14 cellular contexts compared by ENCODE assay signal in genomic region chr4:89305028-89305427, GRCh38. TPM values are rescaled to one million over a fixed set of nuclear protein-coding genes. Genes with fewer than 3 reads are reported as not detected.
DNase-seq lines count a peak whose midpoint lies in the region; ATAC-seq and TF ChIP-seq lines count a peak whose summit lies in the region.
"Had no signal": no experiment of that assay in that cellular context is flagged by ENCODE, and none has a peak within 500 bp of the region (broad histone marks: within the 10 kb centered on the region; RNA-seq: fewer than 3 reads in every experiment).

No MANE protein-coding gene starts in this region.

- peak overlapping the region; percentile 77 for H3K4me3 Mint-ChIP-seq in activated CD4-positive, alpha-beta T cell treated with anti-CD3 and anti-CD28 coated beads for 36 hours
- H3K4me3 Mint-ChIP-seq in brain = peak overlapping the region; percentile 10 to 86 (median 73)
- H3K4me3 Mint-ChIP-seq: mesothelial cell of epicardium had no signal

- POLR2A ChIA-PET in activated CD4-positive, alpha-beta T cell treated with anti-CD3 and anti-CD28 coated beads for 36 hours (lab: Charles Lee) = interaction anchor here (1.2 kb wide), 1 partner anchor 10 kb away, joined by 4 read pairs; no protein-coding TSS in a partner anchor

- no peak for DNase-seq in activated CD4-positive, alpha-beta T cell treated with anti-CD3 and anti-CD28 coated beads for 36 hours
- no peak for DNase-seq in activated CD4-positive, alpha-beta T cell treated with anti-CD3 and anti-CD28 coated beads for 48 hours
- DNase-seq in NCI-H2029 (lab: John Stamatoyannopoulos, UW) (peak; percentile 41), psoas muscle (no peak), AG08395 (ENCODE audit: low spot score) (no peak), dermis blood vessel endothelial cell (no peak)
- DNase-seq: DMS53, NCI-H1436, NCI-H774, retina, SW 1271 had no signal

- H3K4me1 Mint-ChIP-seq in activated CD4-positive, alpha-beta T cell treated with anti-CD3 and anti-CD28 coated beads for 36 hours = peaks cover 72% of the 10 kb centered on the region
- H3K4me1 Mint-ChIP-seq in brain = peaks cover 43% of the 10 kb centered on the region

- intact Hi-C loops in activated CD4-positive, alpha-beta T cell treated with anti-CD3 and anti-CD28 coated beads for 36 hours (cut with DNase I, micrococcal nuclease) = loop anchor here (5.0 kb wide), 3 partner anchors 127 to 193 kb away; partner anchors contain the start of gene TIGD2 (in 1 of the 2)
- intact Hi-C loops in psoas muscle (cut with DNase I) = no loop called here

- peak overlapping the region; percentile 93 for H3K27ac Mint-ChIP-seq in activated CD4-positive, alpha-beta T cell treated with anti-CD3 and anti-CD28 coated beads for 36 hours
- peak overlapping the region in 3 of 5 experiments; percentile 12 to 36 (median 21) for H3K27ac Mint-ChIP-seq in brain
- H3K27ac Mint-ChIP-seq: mesothelial cell of epicardium had no signal

- no peaks in the 10 kb centered on the region for H3K36me3 ChIP-seq in psoas muscle (ENCODE audit: insufficient read depth in 1 of 2, low read depth in 1 of 2)

- H3K36me3 Mint-ChIP-seq in activated CD4-positive, alpha-beta T cell treated with anti-CD3 and anti-CD28 coated beads for 36 hours (ENCODE audit: low read depth) = no peaks in the 10 kb centered on the region
- no peaks in the 10 kb centered on the region for H3K36me3 Mint-ChIP-seq in brain
- H3K36me3 Mint-ChIP-seq: mesothelial cell of epicardium had no signal

- no peaks in the 10 kb centered on the region for H3K9me3 ChIP-seq in psoas muscle

- H3K4me3 ChIP-seq in psoas muscle = peak overlapping the region; percentile 68

- no peaks in the 10 kb centered on the region for H3K4me1 ChIP-seq in psoas muscle

- no peaks in the 10 kb centered on the region for H3K9me3 Mint-ChIP-seq in activated CD4-positive, alpha-beta T cell treated with anti-CD3 and anti-CD28 coated beads for 36 hours (ENCODE audit: low read depth)
- no peaks in the 10 kb centered on the region for H3K9me3 Mint-ChIP-seq in brain
- H3K9me3 Mint-ChIP-seq: mesothelial cell of epicardium had no signal

- H3K27ac ChIP-seq in psoas muscle = no peak overlapping the region

- peaks cover 0 to 26% (median 4%) of the 10 kb centered on the region in 3 donors for H3K27me3 ChIP-seq in psoas muscle (ENCODE audit: insufficient read depth in 3 of 3, low read length in 2 of 3)

- WGBS in psoas muscle, 3 donors = 74 to 81% (median 75%) methylated on average over 3 of the region's 3 CpGs

- TF ChIP-seq CTCF in brain (conservative IDR thresholded peaks at IDR 0.05) (no peak), psoas muscle (IDR thresholded peaks at IDR 0.05) (no peak)

- no peak for ATAC-seq in activated CD4-positive, alpha-beta T cell treated with anti-CD3 and anti-CD28 coated beads for 36 hours
- ATAC-seq in psoas muscle (no peak), HG03095 (IDR thresholded peaks at IDR 0.05; ENCODE audit: unreplicated experiment) (no peak)

- CTCF ChIA-PET in activated CD4-positive, alpha-beta T cell treated with anti-CD3 and anti-CD28 coated beads for 36 hours (lab: Charles Lee) = interaction anchor here (0.8 to 2.3 kb wide), 4 partner anchors 10 to 79 kb away, joined by 3 to 10 read pairs (median 4); no protein-coding TSS in a partner anchor

- no peaks in the 10 kb centered on the region for H3K27me3 Mint-ChIP-seq in activated CD4-positive, alpha-beta T cell treated with anti-CD3 and anti-CD28 coated beads for 36 hours
- H3K27me3 Mint-ChIP-seq in brain = peaks cover 15% of the 10 kb centered on the region

RNA-seq across cellular contexts. Expression of gene GPRIN3, which starts 2.6 kb away (rescaled TPM):
- total RNA-seq in activated CD4-positive, alpha-beta T cell treated with anti-CD3 and anti-CD28 coated beads for 36 hours = 10 to 100 TPM; 10.5 to 12.2 TPM
- polyA plus RNA-seq in brain (ENCODE audit: insufficient read depth, low read depth, low replicate concordance) (0.24 TPM), psoas muscle (under 1 TPM; 0.30 to 0.58 (median 0.49) TPM)
- total RNA-seq in psoas muscle (1 to 10 TPM; 1.2 to 3.0 (median 1.5) TPM), dermis blood vessel endothelial cell (0.51 and 1.5 TPM in 2 replicates)

Comparison
In these comparisons a context has a peak if more than half of its experiments do, and no peak if none do; other contexts are left out.
1. intact Hi-C loops: an anchor here in activated CD4-positive, alpha-beta T cell treated with anti-CD3 and anti-CD28 coated beads for 36 hours (5.0 kb wide); none called in psoas muscle.